In genomic region chr21:25426580-25426979, GRCh38 we compare ENCODE assay signal across 32 cellular contexts.
"Had no signal": no experiment of that assay in that cellular context is flagged by ENCODE, and none has a peak within 500 bp of the region (broad histone marks: within the 10 kb centered on the region; RNA-seq: fewer than 3 reads in every experiment).

No MANE protein-coding gene starts in this region.

- FAIRE-seq: astrocyte, bronchial epithelial cell, endothelial cell of umbilical vein had no signal

- H3K27me3 Mint-ChIP-seq: activated CD4-positive, alpha-beta memory T cell treated with anti-CD3 and anti-CD28 coated beads for 36 hours; activated CD4-positive, alpha-beta T cell treated with anti-CD3 and anti-CD28 coated beads for 36 hours; activated CD4-positive, alpha-beta T cell treated with anti-CD3 and anti-CD28 coated beads, Interleukin-2, amount 10 ng/mL, durations not matched to agents 24 days and 14 days; activated CD8-positive, alpha-beta memory T cell treated with anti-CD3 and anti-CD28 coated beads, Interleukin-2, amount 10 ng/mL, durations not matched to agents 7 days and 5 days; activated naive CD4-positive, alpha-beta T cell treated with anti-CD3 and anti-CD28 coated beads, Interleukin-2, amount 50 U/mL, for 24 hours; activated naive CD8-positive, alpha-beta T cell treated with anti-CD3 and anti-CD28 coated beads, Interleukin-2, amount 10 ng/mL, durations not matched to agents 7 days and 5 days had no signal

- DNase-seq: activated CD4-positive, alpha-beta memory T cell treated with anti-CD3 and anti-CD28 coated beads for 36 hours; activated CD4-positive, alpha-beta T cell treated with anti-CD3 and anti-CD28 coated beads for 36 hours; activated CD4-positive, alpha-beta T cell treated with anti-CD3 and anti-CD28 coated beads, Interleukin-2, amount 10 ng/mL, durations not matched to agents 24 days and 14 days; activated CD4-positive, CD25-positive, alpha-beta regulatory T cell; activated CD4-positive, CD25-positive, alpha-beta regulatory T cell treated with anti-CD3 and anti-CD28 coated beads, Interleukin-2, amount 50 U/mL, for 72 hours; activated CD8-positive, alpha-beta memory T cell treated with anti-CD3 and anti-CD28 coated beads, Interleukin-2, amount 10 ng/mL, durations not matched to agents 7 days and 5 days; activated CD8-positive, alpha-beta memory T cell treated with anti-CD3 and anti-CD28 coated beads, Interleukin-2, amount 50 U/mL, for 4 hours; activated CD8-positive, alpha-beta T cell treated with anti-CD3 and anti-CD28 coated beads, Interleukin-2, amount 10 ng/mL, durations not matched to agents 7 days and 5 days; activated effector memory CD4-positive, alpha-beta T cell treated with anti-CD3 and anti-CD28 coated beads, Interleukin-2, amount 50 U/mL, for 16 hours; activated naive CD4-positive, alpha-beta T cell treated with anti-CD3 and anti-CD28 coated beads for 36 hours; activated naive CD8-positive, alpha-beta T cell treated with anti-CD3 and anti-CD28 coated beads, Interleukin-2, amount 10 ng/mL, durations not matched to agents 7 days and 5 days; activated T-cell treated with anti-CD3 and anti-CD28 coated beads, Interleukin-2, amount 50 U/mL, for 1 hour; activated T-cell treated with anti-CD3 and anti-CD28 coated beads, Interleukin-2, amount 50 U/mL, for 48 hours; amniotic stem cell; anterior cingulate cortex; brain microvascular endothelial cell; cortex of kidney; dermis blood vessel endothelial cell; effector CD4-positive, alpha-beta T cell; effector memory CD8-positive, alpha-beta T cell; esophagus squamous epithelium; foreskin melanocyte; T-helper 2 cell had no signal

- H3K4me3 Mint-ChIP-seq: activated CD4-positive, alpha-beta memory T cell treated with anti-CD3 and anti-CD28 coated beads for 36 hours; activated CD4-positive, alpha-beta T cell treated with anti-CD3 and anti-CD28 coated beads for 36 hours; activated CD4-positive, alpha-beta T cell treated with anti-CD3 and anti-CD28 coated beads, Interleukin-2, amount 10 ng/mL, durations not matched to agents 24 days and 14 days; activated CD8-positive, alpha-beta T cell treated with anti-CD3 and anti-CD28 coated beads, Interleukin-2, amount 10 ng/mL, durations not matched to agents 7 days and 5 days; activated naive CD4-positive, alpha-beta T cell treated with anti-CD3 and anti-CD28 coated beads for 36 hours; activated naive CD4-positive, alpha-beta T cell treated with anti-CD3 and anti-CD28 coated beads, Interleukin-2, amount 50 U/mL, for 24 hours; activated naive CD8-positive, alpha-beta T cell treated with anti-CD3 and anti-CD28 coated beads, Interleukin-2, amount 10 ng/mL, durations not matched to agents 7 days and 5 days; activated T-helper 1 cell treated with anti-CD3 and anti-CD28 coated beads, Interleukin-12 subunit alpha, Interleukin-12 subunit beta, Interleukin-2, Interleukin-4 antibody, amounts not matched to agents 30 ng/mL and 10 ng/mL and 1 ng/mL, durations not matched to agents 14 hours and 24 hours and 36 hours; central memory CD8-positive, alpha-beta T cell; effector memory CD8-positive, alpha-beta T cell had no signal

- H3K4me3 ChIP-seq: esophagus squamous epithelium, gastroesophageal sphincter had no signal

- H3K9me3 Mint-ChIP-seq: activated CD4-positive, alpha-beta memory T cell treated with anti-CD3 and anti-CD28 coated beads for 36 hours; activated naive CD4-positive, alpha-beta T cell treated with anti-CD3 and anti-CD28 coated beads for 36 hours; activated naive CD4-positive, alpha-beta T cell treated with anti-CD3 and anti-CD28 coated beads, Interleukin-2, amount 50 U/mL, for 24 hours; activated naive CD8-positive, alpha-beta T cell treated with anti-CD3 and anti-CD28 coated beads, Interleukin-2, amount 10 ng/mL, durations not matched to agents 7 days and 5 days; activated T-helper 1 cell treated with anti-CD3 and anti-CD28 coated beads, Interleukin-12 subunit alpha, Interleukin-12 subunit beta, Interleukin-2, Interleukin-4 antibody, amounts not matched to agents 30 ng/mL and 10 ng/mL and 1 ng/mL, durations not matched to agents 14 hours and 24 hours and 36 hours; activated T-helper 2 cell treated with anti-CD3 and anti-CD28 coated beads, Interferon-gamma antibody, Interleukin-2, Interleukin-4, amounts not matched to agents 10 μg/mL and 5 μg/mL and 100 μg/mL, durations not matched to agents 14 hours and 24 hours and 36 hours; central memory CD8-positive, alpha-beta T cell; effector memory CD8-positive, alpha-beta T cell had no signal

- H3K36me3 ChIP-seq: brain microvascular endothelial cell, esophagus squamous epithelium, gastroesophageal sphincter had no signal

- H3K9me3 ChIP-seq: esophagus squamous epithelium, gastroesophageal sphincter had no signal

- H3K36me3 Mint-ChIP-seq: activated CD4-positive, alpha-beta memory T cell treated with anti-CD3 and anti-CD28 coated beads for 36 hours; activated naive CD4-positive, alpha-beta T cell treated with anti-CD3 and anti-CD28 coated beads, Interleukin-2, amount 50 U/mL, for 24 hours; activated naive CD8-positive, alpha-beta T cell treated with anti-CD3 and anti-CD28 coated beads, Interleukin-2, amount 10 ng/mL, durations not matched to agents 7 days and 5 days had no signal

- H3K27me3 ChIP-seq: brain microvascular endothelial cell, esophagus squamous epithelium, gastroesophageal sphincter had no signal

- H3K4me1 ChIP-seq: esophagus squamous epithelium, gastroesophageal sphincter had no signal

- H3K27ac ChIP-seq: brain microvascular endothelial cell, epithelial cell of prostate, esophagus squamous epithelium, gastroesophageal sphincter had no signal

- H3K27ac Mint-ChIP-seq: activated CD4-positive, alpha-beta memory T cell treated with anti-CD3 and anti-CD28 coated beads for 36 hours; activated CD4-positive, alpha-beta T cell treated with anti-CD3 and anti-CD28 coated beads for 36 hours; activated CD4-positive, alpha-beta T cell treated with anti-CD3 and anti-CD28 coated beads, Interleukin-2, amount 10 ng/mL, durations not matched to agents 24 days and 14 days; activated CD8-positive, alpha-beta T cell treated with anti-CD3 and anti-CD28 coated beads, Interleukin-2, amount 10 ng/mL, durations not matched to agents 7 days and 5 days; activated naive CD4-positive, alpha-beta T cell treated with anti-CD3 and anti-CD28 coated beads for 36 hours; activated naive CD4-positive, alpha-beta T cell treated with anti-CD3 and anti-CD28 coated beads, Interleukin-2, amount 50 U/mL, for 24 hours; activated naive CD8-positive, alpha-beta T cell treated with anti-CD3 and anti-CD28 coated beads, Interleukin-2, amount 10 ng/mL, durations not matched to agents 7 days and 5 days; activated T-helper 1 cell treated with anti-CD3 and anti-CD28 coated beads, Interleukin-12 subunit alpha, Interleukin-12 subunit beta, Interleukin-2, Interleukin-4 antibody, amounts not matched to agents 30 ng/mL and 10 ng/mL and 1 ng/mL, durations not matched to agents 14 hours and 24 hours and 36 hours; activated T-helper 2 cell treated with anti-CD3 and anti-CD28 coated beads, Interferon-gamma antibody, Interleukin-2, Interleukin-4, amounts not matched to agents 10 μg/mL and 5 μg/mL and 100 μg/mL, durations not matched to agents 14 hours and 24 hours and 36 hours; effector memory CD8-positive, alpha-beta T cell had no signal

- ATAC-seq: activated CD4-positive, alpha-beta T cell treated with anti-CD3 and anti-CD28 coated beads for 36 hours; activated CD8-positive, alpha-beta memory T cell treated with anti-CD3 and anti-CD28 coated beads, Interleukin-2, amount 10 ng/mL, durations not matched to agents 7 days and 5 days; activated CD8-positive, alpha-beta T cell treated with anti-CD3 and anti-CD28 coated beads, Interleukin-2, amount 10 ng/mL, durations not matched to agents 7 days and 5 days; effector memory CD8-positive, alpha-beta T cell; gastroesophageal sphincter had no signal
